8 cellular contexts compared by ENCODE assay signal in genomic region chr10:102151774-102152544, GRCh38. TPM values are rescaled to one million over a fixed set of nuclear protein-coding genes. Genes with fewer than 3 reads are reported as not detected.
A peak's percentile ranks its signal among the peaks of the same experiment; 100 is the strongest.
DNase-seq lines count a peak whose midpoint lies in the region; ATAC-seq and TF ChIP-seq lines count a peak whose summit lies in the region.

TSS of gene NOLC1 (plus strand) at chr10:102152389. CDS start at chr10:102152411, 22 bp downstream.

- H3K27me3 Mint-ChIP-seq in CD14-positive monocyte (ENCODE audit: low read depth in 3 of 3) = peaks cover 0 to 4% (median 0%) of the 10 kb centered on the region in 3 donors

- no peaks in the 10 kb centered on the region for H3K27me3 ChIP-seq in left lung

- peak within 1 kb of the TSS; percentile 90 to 96 (median 94) for H3K27ac Mint-ChIP-seq in CD14-positive monocyte

- peak within 1 kb of the TSS; percentile 87 to 95 for H3K4me3 Mint-ChIP-seq in CD14-positive monocyte

- H3K4me3 ChIP-seq in left lung = peak within 1 kb of the TSS; percentile 83 to 93

- peak within 1 kb of the TSS; percentile 84 to 91 for H3K27ac ChIP-seq in left lung

- DNase-seq in CD14-positive monocyte (ENCODE audit: low spot score) (peak; percentile 97), NCI-H82 (lab: John Stamatoyannopoulos, UW) (peak; percentile 99), dermis blood vessel endothelial cell (peak; percentile 99), left lung (peak; percentile 98 to 99)
- peak; percentile 100 for DNase-seq in activated CD4-positive, alpha-beta T cell treated with anti-CD3 and anti-CD28 coated beads, Interleukin-2, amount 50 U/mL, for 48 hours
- DNase-seq in stimulated activated CD4-positive, alpha-beta T cell treated with anti-CD3 and anti-CD28 coated beads, Interleukin-2, amount 100 ng/mL, for 48 hours = peak; percentile 99 to 100

- H3K9me3 ChIP-seq in left lung = no peaks in the 10 kb centered on the region

- intact Hi-C loops in CD14-positive monocyte (cut with micrococcal nuclease) (loop anchor here (2.0 to 5.0 kb wide), 2 partner anchors 19 to 320 kb away; partner anchors contain the start of gene PPRC1 (in 1 of the 2)), left lung (cut with DNase I) (loop anchor here in 1 of 2 donors (10.0 kb wide), 1 partner anchor 203 kb away; no protein-coding TSS in a partner anchor)

- ATAC-seq in GM19397 (IDR thresholded peaks at IDR 0.05; ENCODE audit: unreplicated experiment) (peak; percentile 95), HG03571 (IDR thresholded peaks at IDR 0.05; ENCODE audit: unreplicated experiment) (peak; percentile 90), left lung (peak; percentile 98)

- peaks cover 47 to 61% of the 10 kb centered on the region in 2 donors for H3K36me3 Mint-ChIP-seq in CD14-positive monocyte

- no peak for TF ChIP-seq CTCF in CD14-positive monocyte (IDR thresholded peaks at IDR 0.05)
- TF ChIP-seq CTCF in left lung (IDR thresholded peaks at IDR 0.05) = no peak

- peaks cover 8 to 44% of the 10 kb centered on the region in 2 donors for H3K4me1 ChIP-seq in left lung

- H3K36me3 ChIP-seq in left lung = peaks cover 0 to 67% of the 10 kb centered on the region in 2 donors

- H3K9me3 Mint-ChIP-seq in CD14-positive monocyte = no peaks in the 10 kb centered on the region

- peaks cover 18% of the 10 kb centered on the region for H3K4me1 Mint-ChIP-seq in CD14-positive monocyte

RNA-seq across cellular contexts. Expression of gene NOLC1, which starts in this region (rescaled TPM):
- 10 to 100 TPM in 1 of 2 donors, 1 to 10 TPM in 1; 10.0 to 19.3 TPM for polyA plus RNA-seq in CD14-positive monocyte
- total RNA-seq in dermis blood vessel endothelial cell = 29.6 and 38.9 TPM in 2 replicates
- 10 to 100 TPM; 34.1 to 55.3 TPM for total RNA-seq in left lung

Comparison
In these comparisons a context has a peak if more than half of its experiments do, and no peak if none do; other contexts are left out.
1. Peak in every context shown above with its lines: DNase-seq, ATAC-seq, H3K4me3 ChIP-seq and H3K27ac ChIP-seq.